ENCODE assay signal across 10 cellular contexts in the genomic region with DNA sequence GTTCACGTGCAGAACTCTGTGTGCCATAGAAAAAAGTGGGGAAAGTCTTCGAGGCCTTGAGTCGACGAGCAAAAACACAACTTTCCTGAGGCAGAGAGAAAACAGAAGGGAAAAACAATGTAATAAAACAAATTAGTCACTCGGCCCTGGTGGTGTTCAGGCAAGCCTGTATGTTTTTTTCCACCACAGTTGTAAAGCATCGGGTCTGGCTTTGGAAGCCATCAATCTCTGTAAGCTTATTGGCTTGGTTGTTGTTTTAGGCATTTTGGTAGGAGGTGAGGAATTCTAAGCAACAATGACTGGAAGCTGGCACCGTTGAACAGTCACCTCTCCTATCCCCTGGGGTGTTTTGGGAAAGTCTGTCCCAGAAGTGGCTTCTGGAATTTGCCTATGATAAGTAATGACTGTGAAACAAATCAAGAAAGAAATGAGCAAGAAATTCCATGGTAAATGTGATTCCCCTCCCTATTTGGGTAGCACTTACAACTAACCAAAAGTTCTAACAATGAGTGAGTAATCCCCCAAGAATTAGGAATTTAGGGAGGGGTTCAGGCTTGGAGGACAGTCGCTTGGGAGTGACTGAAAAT. TPM values are rescaled to one million over a fixed set of nuclear protein-coding genes. Genes with fewer than 3 reads are reported as not detected.
DNase-seq lines count a peak whose midpoint lies in the region; ATAC-seq and TF ChIP-seq lines count a peak whose summit lies in the region.
"Had no signal": no experiment of that assay in that cellular context is flagged by ENCODE, and none has a peak within 500 bp of the region (broad histone marks: within the 10 kb centered on the region; RNA-seq: fewer than 3 reads in every experiment).

No MANE protein-coding gene starts in this region.

- DNase-seq in GM03348 (ENCODE audit: low spot score) (peak; percentile 78), T1000 (lab: John Stamatoyannopoulos, UW) (peak; percentile 40), fibroblast of pulmonary artery (ENCODE audit: low read depth) (peak; percentile 74), NCI-H748 treated with DMSO at 0.1 percent for 48 hours (lab: John Stamatoyannopoulos, UW) (no peak), MM.1S (no peak), NK-92 (lab: John Stamatoyannopoulos, UW; ENCODE audit: unreplicated experiment) (no peak)
- DNase-seq: activated B cell treated with CpG ODN at 0.5 μM for 24 hours; activated naive CD4-positive, alpha-beta T cell treated with anti-CD3 and anti-CD28 coated beads, Interleukin-2, amount 50 U/mL, for 16 hours had no signal

- H3K36me3 ChIP-seq in skeletal muscle satellite cell (ENCODE audit: insufficient read depth, low read length) (no peaks in the 10 kb centered on the region), MM.1S (replicated peaks; ENCODE audit: insufficient read depth, low read length) (no peaks in the 10 kb centered on the region)

- no peak for ATAC-seq in GM19452 (IDR thresholded peaks at IDR 0.05; ENCODE audit: unreplicated experiment)

- TF ChIP-seq CTCF in fibroblast of pulmonary artery (IDR thresholded peaks at IDR 0.05; ENCODE audit: low read length, missing control alignments) (no peak), MM.1S (IDR thresholded peaks at IDR 0.05; ENCODE audit: low read length) (no peak)

- H3K27me3 ChIP-seq in skeletal muscle satellite cell (ENCODE audit: control insufficient read depth, insufficient read depth, low read length) = no peaks in the 10 kb centered on the region
- no peaks in the 10 kb centered on the region for H3K27me3 ChIP-seq in MM.1S (replicated peaks; ENCODE audit: insufficient read depth, low read length)

- H3K4me1 ChIP-seq in skeletal muscle satellite cell (ENCODE audit: control insufficient read depth, insufficient read depth, low read length) (peaks cover 65% of the 10 kb centered on the region), MM.1S (ENCODE audit: low read length) (no peaks in the 10 kb centered on the region)

- H4K20me1 ChIP-seq in MM.1S (ENCODE audit: insufficient read depth, low read length) = no peaks in the 10 kb centered on the region

- H3K4me2 ChIP-seq in skeletal muscle satellite cell (ENCODE audit: low read length) (peak overlapping the region; percentile 98), MM.1S (ENCODE audit: low read depth, low read length) (no peak overlapping the region)

- no peaks in the 10 kb centered on the region for H3K79me2 ChIP-seq in MM.1S (ENCODE audit: low read length)

- H3K9me3 ChIP-seq in skeletal muscle satellite cell (replicated peaks; ENCODE audit: low read length) (no peaks in the 10 kb centered on the region), MM.1S (replicated peaks; ENCODE audit: insufficient read depth, low read length) (no peaks in the 10 kb centered on the region)

- H3K4me3 ChIP-seq in fibroblast of pulmonary artery (replicated peaks; ENCODE audit: low read depth, low read length) (no peak overlapping the region), skeletal muscle satellite cell (ENCODE audit: low read length) (peak overlapping the region; percentile 93), MM.1S (ENCODE audit: low read length) (no peak overlapping the region)

- no peak overlapping the region for H2AFZ ChIP-seq in MM.1S (ENCODE audit: low read length)

- no peaks in the 10 kb centered on the region for H3K9me2 ChIP-seq in MM.1S (replicated peaks; ENCODE audit: insufficient read depth, low read length)

- H3F3A ChIP-seq in MM.1S (ENCODE audit: insufficient read depth, low read length) = no peaks in the 10 kb centered on the region

- H3K9ac ChIP-seq in skeletal muscle satellite cell (ENCODE audit: low read depth, low read length) (peak overlapping the region; percentile 94), MM.1S (ENCODE audit: low read length) (no peak overlapping the region)

- no peak overlapping the region for H3K27ac ChIP-seq in MM.1S (ENCODE audit: low read length)

RNA-seq across cellular contexts. Expression of a gene that starts 2.8 kb away (rescaled TPM):
- total RNA-seq in skeletal muscle satellite cell (2012; rRNA removed) = 26.2 and 26.6 TPM in 2 replicates
- total RNA-seq: activated B cell treated with CpG ODN at 0.5 μM for 24 hours had no signal

Comparison
In these comparisons a context has a peak if more than half of its experiments do, and no peak if none do; other contexts are left out.
1. DNase-seq: peak in GM03348 (single experiment), T1000 (single experiment) and fibroblast of pulmonary artery (single experiment); none in NCI-H748 treated with DMSO at 0.1 percent for 48 hours (single experiment), MM.1S (single experiment) and NK-92 (single experiment).